Comparison of ENCODE assay signal across 8 cellular contexts in genomic region chr14:73851567-73852382, GRCh38. TPM values are rescaled to one million over a fixed set of nuclear protein-coding genes. Genes with fewer than 3 reads are reported as not detected.
DNase-seq lines count a peak whose midpoint lies in the region; ATAC-seq and TF ChIP-seq lines count a peak whose summit lies in the region.

Gene PTGR2 (plus strand): TSS chr14:73851831. CDS start chr14:73858863, 7,032 bp downstream.

- 0 out of 2 replicates have a peak, but pooled peaks cover 3% of the 10 kb centered on the region for H3K36me3 ChIP-seq in ACC112 (ENCODE audit: insufficient read depth, low read length)
- no peaks in the 10 kb centered on the region for H3K36me3 ChIP-seq in smooth muscle cell (ENCODE audit: low read depth)

- H3K27me3 ChIP-seq in ACC112 (ENCODE audit: insufficient read depth, low read length) (no peaks in the 10 kb centered on the region), smooth muscle cell (ENCODE audit: low read depth) (no peaks in the 10 kb centered on the region)

- peaks cover 12% of the 10 kb centered on the region for H3K4me1 ChIP-seq in ACC112 (ENCODE audit: control insufficient read depth, insufficient read depth, low read length, unreplicated experiment)
- peaks cover 12% of the 10 kb centered on the region for H3K4me1 ChIP-seq in smooth muscle cell (ENCODE audit: low read depth)

- no peaks in the 10 kb centered on the region for H3K36me3 Mint-ChIP-seq in WTC11

- H3K9me3 ChIP-seq in smooth muscle cell (replicated peaks; ENCODE audit: low read depth), result no peaks in the 10 kb centered on the region

- no peaks in the 10 kb centered on the region for H3F3A ChIP-seq in smooth muscle cell (ENCODE audit: low read depth)

- peaks cover 9% of the 10 kb centered on the region for H3K79me2 ChIP-seq in ACC112 (ENCODE audit: control insufficient read depth, insufficient read depth, low read length, unreplicated experiment)
- no peaks in the 10 kb centered on the region for H3K79me2 ChIP-seq in smooth muscle cell (ENCODE audit: low read depth)

- peak; percentile 77 for ATAC-seq in GM18873 (IDR thresholded peaks at IDR 0.05; ENCODE audit: low FRiP score, unreplicated experiment)
- ATAC-seq in HG03159 (IDR thresholded peaks at IDR 0.05; ENCODE audit: unreplicated experiment), result peak; percentile 86
- ATAC-seq in WTC11, result peak; percentile 97

- H2AFZ ChIP-seq in ACC112 (ENCODE audit: low read length, unreplicated experiment) (peak within 1 kb of the TSS; percentile 89), smooth muscle cell (ENCODE audit: low read depth) (peak within 1 kb of the TSS; percentile 85)

- CTCF ChIA-PET in WTC11 (lab: Charles Lee), result interaction anchor here (0.6 to 1.8 kb wide), 16 partner anchors 9 to 616 kb away, joined by 3 to 15 read pairs (median 4); partner anchors contain the start of genes COQ6, FAM161B and ZNF410

- peak within 1 kb of the TSS; percentile 90 for H3K4me2 ChIP-seq in smooth muscle cell

- POLR2A ChIA-PET in WTC11 (lab: Charles Lee), result interaction anchor here (0.5 to 2.5 kb wide), 14 partner anchors 10 to 282 kb away, joined by 3 to 10 read pairs (median 3); partner anchors contain the start of gene ZNF410

- WGBS in smooth muscle cell (ENCODE audit: low lambda C conversion rate), result under 1% methylated on average over 51 of the region's 51 CpGs

- peaks cover 22% of the 10 kb centered on the region for H3K4me1 Mint-ChIP-seq in WTC11

- no peaks in the 10 kb centered on the region for H3K27me3 Mint-ChIP-seq in WTC11 (ENCODE audit: low read depth)

- H3K9ac ChIP-seq in smooth muscle cell (ENCODE audit: low read depth), result peak within 1 kb of the TSS; percentile 92

- H3K4me3 ChIP-seq in ACC112 (ENCODE audit: low read depth, low read length) (peak within 1 kb of the TSS; percentile 79), cardiac fibroblast (replicated peaks in 1 of 2; ENCODE audit: low read depth in 2 of 2, low read length in 2 of 2) (peak within 1 kb of the TSS; percentile 52 to 59), smooth muscle cell (peak within 1 kb of the TSS; percentile 60)

- H3K27ac ChIP-seq in ACC112 (ENCODE audit: low read depth, low read length) (peak within 1 kb of the TSS; percentile 88), smooth muscle cell (ENCODE audit: low read depth) (peak within 1 kb of the TSS; percentile 89)

- H3K27ac Mint-ChIP-seq in WTC11, result peak within 1 kb of the TSS; percentile 100

- no peaks in the 10 kb centered on the region for H4K20me1 ChIP-seq in smooth muscle cell (ENCODE audit: low read depth)

- H3K4me3 Mint-ChIP-seq in WTC11, result peak within 1 kb of the TSS; percentile 98

- TF ChIP-seq CTCF in WTC11 (IDR thresholded peaks at IDR 0.05) (no peak), cardiac fibroblast (IDR thresholded peaks at IDR 0.05; ENCODE audit: low read depth, low read length) (no peak), smooth muscle cell (IDR thresholded peaks at IDR 0.05; ENCODE audit: borderline replicate concordance, insufficient read depth, poor library complexity, severe bottlenecking) (no peak)

- DNase-seq in NCI-H2227 treated with DMSO at 0.1 percent for 48 hours (lab: John Stamatoyannopoulos, UW) (peak; percentile 84), WTC11 (ENCODE audit: low spot score) (peak; percentile 98), cardiac fibroblast (ENCODE audit: low read depth in 2 of 2) (peak; percentile 95 to 99), iPS-NIHi7 (ENCODE audit: extremely low spot score) (peak; percentile 100), smooth muscle cell (lab: John Stamatoyannopoulos, UW; ENCODE audit: unreplicated experiment) (peak; percentile 94)

- no peaks in the 10 kb centered on the region; the same call in 1 of the 2 replicates for H3K9me3 Mint-ChIP-seq in WTC11

TF ChIP-seq in WTC11, 78 proteins besides CTCF, POLR2A, EP300 and RAD21 (continues in another document):
- TF ChIP-seq E2F5 (CRISPR knock-in tag; IDR thresholded peaks at IDR 0.05), result no peak; the same call in 1 of the 2 replicates
- no peak for TF ChIP-seq ELF4 (CRISPR knock-in tag; IDR thresholded peaks at IDR 0.05; ENCODE audit: low read depth)
- peak; percentile 41; the same call in 1 of the 2 replicates for TF ChIP-seq FOXP1 (CRISPR knock-in tag; IDR thresholded peaks at IDR 0.05; ENCODE audit: borderline replicate concordance)
- peak; percentile 46; the same call in 1 of the 2 replicates for TF ChIP-seq CREB1 (CRISPR knock-in tag; IDR thresholded peaks at IDR 0.05)
- TF ChIP-seq RORB (CRISPR knock-in tag; IDR thresholded peaks at IDR 0.05), result no peak
- TF ChIP-seq USF1 (CRISPR knock-in tag; IDR thresholded peaks at IDR 0.05), result peak; percentile 41; the same call in 1 of the 2 replicates
- TF ChIP-seq AFF4 (CRISPR knock-in tag; IDR thresholded peaks at IDR 0.05; ENCODE audit: borderline replicate concordance), result 0 out of 2 replicates have a peak, but pooled peaks have one; percentile 46
- TF ChIP-seq HMGA2 (CRISPR knock-in tag; IDR thresholded peaks at IDR 0.05), result 0 out of 2 replicates have a peak, but pooled peaks have one; percentile 1
- peak; percentile 58; the same call in 1 of the 2 replicates for TF ChIP-seq GTF2I (CRISPR knock-in tag; conservative IDR thresholded peaks at IDR 0.05)
- no peak for TF ChIP-seq JUN (CRISPR knock-in tag; IDR thresholded peaks at IDR 0.05)
- TF ChIP-seq CREM (CRISPR knock-in tag; IDR thresholded peaks at IDR 0.05), result 0 out of 2 replicates have a peak, but pooled peaks have one; percentile 18
- no peak for TF ChIP-seq PREB (CRISPR knock-in tag; IDR thresholded peaks at IDR 0.05; ENCODE audit: borderline replicate concordance)

RNA-seq across cellular contexts. Expression of gene PTGR2, which starts in this region (rescaled TPM):
- total RNA-seq in WTC11 (2021) (20.7 to 23.6 TPM (median 22.1 TPM) in 3 replicates), smooth muscle cell (3.7 and 4.7 TPM in 2 replicates)
- polyA plus RNA-seq in smooth muscle cell, result 2.9 and 4.0 TPM in 2 replicates

Comparison
In these comparisons a context has a peak if more than half of its experiments do, and no peak if none do; other contexts are left out.
1. Peak in every context shown above with its lines: DNase-seq, ATAC-seq, H3K4me3 ChIP-seq and H3K27ac ChIP-seq.